ENCODE assay signal across 8 cellular contexts in the genomic region with DNA sequence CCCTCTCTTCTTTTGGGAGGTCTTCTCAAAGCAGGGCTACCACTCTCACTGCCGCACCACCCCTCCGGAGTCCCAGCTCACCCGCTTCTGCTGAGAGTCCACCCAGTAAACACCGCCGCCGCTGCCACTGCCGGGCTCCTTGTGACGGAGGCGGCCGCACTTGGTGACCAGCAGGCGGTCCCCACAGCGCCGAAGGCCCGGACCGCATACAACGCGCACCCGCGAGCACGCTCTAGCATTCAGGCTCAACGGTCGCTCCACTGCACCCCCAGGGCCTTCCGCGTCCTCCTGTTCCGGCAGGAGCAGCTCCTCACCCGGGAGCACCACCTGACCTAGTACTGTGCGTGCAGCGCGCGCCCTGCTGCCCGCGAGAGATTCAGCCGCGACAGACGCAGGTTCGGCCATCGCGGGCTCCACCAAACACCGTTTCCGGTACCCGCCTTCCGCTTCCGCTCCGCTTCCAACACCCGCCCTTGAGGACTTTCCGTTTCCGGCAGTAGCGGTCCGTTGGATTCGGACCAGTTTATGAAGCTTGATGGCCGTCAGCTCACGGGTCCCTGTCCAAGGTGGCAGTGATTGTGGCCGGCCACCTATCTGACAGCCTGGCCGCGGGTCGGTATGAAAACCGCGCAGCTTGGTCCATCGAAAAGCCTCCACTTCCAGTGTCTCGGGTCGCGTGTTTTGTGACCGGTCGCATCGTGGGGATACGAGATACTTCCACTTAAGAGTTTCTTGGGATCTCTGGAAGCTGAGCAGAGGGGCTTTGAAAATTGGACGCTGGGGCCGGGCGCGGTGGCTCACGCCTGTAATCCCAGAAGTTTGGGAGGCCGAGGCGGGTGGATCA. TPM values are rescaled to one million over a fixed set of nuclear protein-coding genes. Genes with fewer than 3 reads are reported as not detected.
DNase-seq lines count a peak whose midpoint lies in the region; ATAC-seq lines count a peak whose summit lies in the region.

A gene (minus strand): TSS at position 425 of the 844 bp plus-strand sequence. CDS start 20 bp downstream, at position 405.

- H3K36me3 ChIP-seq in endocrine pancreas (ENCODE audit: control insufficient read depth, insufficient read depth, low read length): no peaks in the 10 kb centered on the region

- peaks cover 10% of the 10 kb centered on the region for H3K4me1 ChIP-seq in endocrine pancreas (ENCODE audit: control insufficient read depth, insufficient read depth, low read length)

- no peaks in the 10 kb centered on the region for H3K27me3 ChIP-seq in endocrine pancreas (ENCODE audit: control insufficient read depth, insufficient read depth, low read length)

- DNase-seq in COLO829 (ENCODE audit: low spot score) (peak; percentile 98), HS-5 (ENCODE audit: low read depth) (peak; percentile 77), NOMO-1 (lab: John Stamatoyannopoulos, UW; ENCODE audit: unreplicated experiment in 2 of 2) (peak; percentile 62 to 74), mesenteric fat pad (ENCODE audit: low spot score) (peak; percentile 96)
- peak; percentile 72 to 75 for DNase-seq in activated CD8-positive, alpha-beta memory T cell treated with anti-CD3 and anti-CD28 coated beads for 4 hours (ENCODE audit: low read depth in 2 of 2)
- DNase-seq in stimulated activated CD8-positive, alpha-beta memory T cell treated with anti-CD3 and anti-CD28 coated beads, Interleukin-15, amount 100 ng/mL, for 4 hours (ENCODE audit: low read depth in 2 of 2): peak; percentile 67 to 72

- peak within 1 kb of the TSS; percentile 79 for H3K4me3 ChIP-seq in endocrine pancreas (ENCODE audit: control insufficient read depth, insufficient read depth, low read length)

- no peaks in the 10 kb centered on the region for H3K9me3 ChIP-seq in endocrine pancreas (ENCODE audit: control insufficient read depth, low read length)

- peak; percentile 89 for ATAC-seq in GM19467 (IDR thresholded peaks at IDR 0.05; ENCODE audit: unreplicated experiment)

- peak within 1 kb of the TSS; percentile 84 for H3K9ac ChIP-seq in endocrine pancreas (ENCODE audit: control insufficient read depth, insufficient read depth, low read length)

RNA-seq across cellular contexts. Expression of the gene that starts here (rescaled TPM):
- 33.2 TPM for total RNA-seq in mesenteric fat pad

Comparison
In these comparisons a context has a peak if more than half of its experiments do, and no peak if none do; other contexts are left out.
1. Peak in every context shown above with its lines: DNase-seq, ATAC-seq and H3K4me3 ChIP-seq.